In genomic region chr6:57259064-57259463, GRCh38 we compare ENCODE assay signal across 1 cellular context.
TF ChIP-seq lines count a peak whose summit lies in the region.

No MANE protein-coding gene starts in this region.

TF ChIP-seq in IMR-90, 13 proteins besides CTCF, POLR2A, EP300 and RAD21 (continued from another document):
- TF ChIP-seq ELK1 (IDR thresholded peaks at IDR 0.05; ENCODE audit: borderline replicate concordance, low read depth, low read length): no peak
- no peak for TF ChIP-seq FOS (IDR thresholded peaks at IDR 0.05; ENCODE audit: low read depth, low read length)
- no peak for TF ChIP-seq CEBPB (IDR thresholded peaks at IDR 0.05; ENCODE audit: low read depth, low read length)
- TF ChIP-seq CHD1 (IDR thresholded peaks at IDR 0.05; ENCODE audit: low read depth, low read length): no peak
